Comparison of ENCODE assay signal across 1 cellular context in genomic region chr2:119682578-119682977, GRCh38.
TF ChIP-seq lines count a peak whose summit lies in the region.

No MANE protein-coding gene starts in this region.

TF ChIP-seq in HepG2, 621 proteins besides CTCF, POLR2A, EP300 and RAD21 (continued from another document):
- no peak for TF ChIP-seq CSRNP2 (CRISPR knock-in tag; conservative IDR thresholded peaks at IDR 0.05; ENCODE audit: low read depth)
- 0 out of 2 replicates have a peak, but pooled peaks have one; percentile 32 for TF ChIP-seq NR2F2 (IDR thresholded peaks at IDR 0.05; ENCODE audit: borderline replicate concordance, low read depth)
- no peak for TF ChIP-seq PHB2 (IDR thresholded peaks at IDR 0.05; ENCODE audit: partially characterized antibody)
- peak; percentile 65; the same call in 1 of the 2 replicates for TF ChIP-seq POLR2G (IDR thresholded peaks at IDR 0.05; ENCODE audit: low read depth, low read length)
- TF ChIP-seq ZC3H13 (CRISPR knock-in tag; IDR thresholded peaks at IDR 0.05): peak; percentile 56; the same call in 1 of the 2 replicates
- TF ChIP-seq SRF (IDR thresholded peaks at IDR 0.05; ENCODE audit: low read depth, low read length): no peak
- TF ChIP-seq IKZF4 (CRISPR knock-in tag; IDR thresholded peaks at IDR 0.05; ENCODE audit: borderline replicate concordance, low read depth, not compliant biosample characterization): no peak
- TF ChIP-seq ZFX (CRISPR knock-in tag; IDR thresholded peaks at IDR 0.05; ENCODE audit: low read depth): no peak
- no peak for TF ChIP-seq ZNF674 (CRISPR knock-in tag; IDR thresholded peaks at IDR 0.05; ENCODE audit: low read depth)
- TF ChIP-seq PAF1 (CRISPR knock-in tag; IDR thresholded peaks at IDR 0.05): peak; percentile 69
- no peak for TF ChIP-seq MTERF4 (CRISPR knock-in tag; IDR thresholded peaks at IDR 0.05)
- no peak for TF ChIP-seq ZFP37 (CRISPR knock-in tag; IDR thresholded peaks at IDR 0.05; ENCODE audit: borderline replicate concordance)
- TF ChIP-seq POLR2AphosphoS5 (IDR thresholded peaks at IDR 0.05; ENCODE audit: low read depth, low read length): peak; percentile 42; the same call in 1 of the 2 replicates
- TF ChIP-seq SSRP1 (CRISPR knock-in tag; IDR thresholded peaks at IDR 0.05): peak; percentile 76; the same call in 1 of the 2 replicates
- no peak for TF ChIP-seq ZNF33B (CRISPR knock-in tag; IDR thresholded peaks at IDR 0.05)
- peak; percentile 97 for TF ChIP-seq AGO2 (optimal IDR thresholded peaks at IDR 0.05; ENCODE audit: low read depth, low read length)
- no peak for TF ChIP-seq SMAD1 (CRISPR knock-in tag; IDR thresholded peaks at IDR 0.05; ENCODE audit: borderline replicate concordance, low read depth)
- 0 out of 2 replicates have a peak, but pooled peaks have one; percentile 19 for TF ChIP-seq ZBTB33 (CRISPR knock-in tag; IDR thresholded peaks at IDR 0.05)
- TF ChIP-seq ZNF605 (CRISPR knock-in tag; IDR thresholded peaks at IDR 0.05): 0 out of 2 replicates have a peak, but pooled peaks have one; percentile 20
- 0 out of 2 replicates have a peak, but pooled peaks have one; percentile 18 for TF ChIP-seq FOXC1 (CRISPR knock-in tag; IDR thresholded peaks at IDR 0.05; ENCODE audit: borderline replicate concordance)
